ENCODE assay signal across 29 cellular contexts in genomic region chr2:45680351-45680967, GRCh38.
"Had no signal": no experiment of that assay in that cellular context is flagged by ENCODE, and none has a peak within 500 bp of the region (broad histone marks: within the 10 kb centered on the region; RNA-seq: fewer than 3 reads in every experiment).

No MANE protein-coding gene starts in this region.

- H3K27me3 Mint-ChIP-seq: activated naive CD8-positive, alpha-beta T cell treated with anti-CD3 and anti-CD28 coated beads for 36 hours; stimulated activated memory B cell treated with anti-CD40 and anti-IgM and Interleukin-4, amounts not matched to agents 10 μg/mL and 1 μg/mL and 100 μg/mL, for 72 hours; stimulated activated naive CD8-positive, alpha-beta T cell treated with anti-CD3 and anti-CD28 coated beads, Interleukin-15, amount 100 ng/mL, for 72 hours; T-cell had no signal

- H3K4me3 Mint-ChIP-seq: activated naive CD8-positive, alpha-beta T cell treated with anti-CD3 and anti-CD28 coated beads for 36 hours; endodermal cell; nephron; stimulated activated memory B cell treated with anti-CD40 and anti-IgM and Interleukin-4, amounts not matched to agents 10 μg/mL and 1 μg/mL and 100 μg/mL, for 72 hours; stimulated activated naive CD8-positive, alpha-beta T cell treated with anti-CD3 and anti-CD28 coated beads, Interleukin-15, amount 100 ng/mL, for 72 hours; T-cell; T-helper 2 cell treated with Interferon-gamma antibody and Interleukin-4, amounts not matched to agents 5 μg/mL and 100 μg/mL, for 36 hours had no signal

- H3K4me1 Mint-ChIP-seq: stimulated activated naive CD8-positive, alpha-beta T cell treated with anti-CD3 and anti-CD28 coated beads, Interleukin-15, amount 100 ng/mL, for 72 hours had no signal

- H3K27ac ChIP-seq: adrenal gland, foreskin keratinocyte, heart left ventricle, left lung, tibial artery had no signal

- H3K36me3 ChIP-seq: adrenal gland, heart left ventricle, left lung, tibial artery had no signal

- H3K27ac Mint-ChIP-seq: activated naive CD8-positive, alpha-beta T cell treated with anti-CD3 and anti-CD28 coated beads for 36 hours; endodermal cell; nephron; stimulated activated memory B cell treated with anti-CD40 and anti-IgM and Interleukin-4, amounts not matched to agents 10 μg/mL and 1 μg/mL and 100 μg/mL, for 72 hours; stimulated activated naive CD8-positive, alpha-beta T cell treated with anti-CD3 and anti-CD28 coated beads, Interleukin-15, amount 100 ng/mL, for 72 hours; T-cell; T-helper 2 cell treated with Interferon-gamma antibody and Interleukin-4, amounts not matched to agents 5 μg/mL and 100 μg/mL, for 36 hours had no signal

- H3K9me3 Mint-ChIP-seq: activated naive CD8-positive, alpha-beta T cell treated with anti-CD3 and anti-CD28 coated beads for 36 hours; endodermal cell; nephron; stimulated activated memory B cell treated with anti-CD40 and anti-IgM and Interleukin-4, amounts not matched to agents 10 μg/mL and 1 μg/mL and 100 μg/mL, for 72 hours; stimulated activated naive CD8-positive, alpha-beta T cell treated with anti-CD3 and anti-CD28 coated beads, Interleukin-15, amount 100 ng/mL, for 72 hours; T-cell; T-helper 2 cell treated with Interferon-gamma antibody and Interleukin-4, amounts not matched to agents 5 μg/mL and 100 μg/mL, for 36 hours had no signal

- DNase-seq: activated CD4-positive, alpha-beta T cell treated with anti-CD3 and anti-CD28 coated beads for 4 hours; activated CD4-positive, alpha-beta T cell treated with anti-CD3 and anti-CD28 coated beads, Interleukin-2, amount 50 U/mL, for 4 hours; activated CD8-positive, alpha-beta memory T cell treated with anti-CD3 and anti-CD28 coated beads for 24 hours; activated effector memory CD4-positive, alpha-beta T cell treated with Interleukin-2 at 50 U/mL for 16 hours; activated naive CD4-positive, alpha-beta T cell treated with Interleukin-2 at 50 U/mL for 16 hours; activated naive CD8-positive, alpha-beta T cell treated with anti-CD3 and anti-CD28 coated beads for 36 hours; adrenal gland; aorta; body of pancreas; endodermal cell; foreskin keratinocyte; heart left ventricle; kidney glomerular epithelial cell; left lung; mesendoderm; posterior cingulate gyrus; stimulated activated CD4-positive, alpha-beta T cell treated with anti-CD3 and anti-CD28 coated beads, Interleukin-1b, Interleukin-23, amount 100 ng/mL, for 48 hours; stimulated activated CD4-positive, alpha-beta T cell treated with anti-CD3 and anti-CD28 coated beads, Interleukin-4, amount 100 ng/mL, for 4 hours; stimulated activated CD8-positive, alpha-beta memory T cell treated with anti-CD3 and anti-CD28 coated beads, Interleukin-4, amount 100 ng/mL, for 48 hours; stimulated activated naive CD8-positive, alpha-beta T cell treated with anti-CD3 and anti-CD28 coated beads, Interleukin-15, amount 100 ng/mL, for 72 hours; T-cell; tibial artery had no signal

- ATAC-seq: body of pancreas; esophagus mucosa; foreskin keratinocyte; heart left ventricle; left lung; sciatic nerve; stimulated activated memory B cell treated with anti-CD40 and anti-IgM and Interleukin-4, amounts not matched to agents 10 μg/mL and 1 μg/mL and 100 μg/mL, for 72 hours; stimulated activated naive CD8-positive, alpha-beta T cell treated with anti-CD3 and anti-CD28 coated beads, Interleukin-15, amount 100 ng/mL, for 72 hours; T-cell had no signal

- H3K36me3 Mint-ChIP-seq: activated naive CD8-positive, alpha-beta T cell treated with anti-CD3 and anti-CD28 coated beads for 36 hours had no signal

- H3K4me3 ChIP-seq: adrenal gland, body of pancreas, heart left ventricle, left lung, lung, skin epidermis, tibial artery had no signal

- H3K9me3 ChIP-seq: adrenal gland, body of pancreas, heart left ventricle, left lung, tibial artery had no signal

- H3K27me3 ChIP-seq: adrenal gland, body of pancreas, heart left ventricle, left lung, tibial artery had no signal
